In the genomic region with DNA sequence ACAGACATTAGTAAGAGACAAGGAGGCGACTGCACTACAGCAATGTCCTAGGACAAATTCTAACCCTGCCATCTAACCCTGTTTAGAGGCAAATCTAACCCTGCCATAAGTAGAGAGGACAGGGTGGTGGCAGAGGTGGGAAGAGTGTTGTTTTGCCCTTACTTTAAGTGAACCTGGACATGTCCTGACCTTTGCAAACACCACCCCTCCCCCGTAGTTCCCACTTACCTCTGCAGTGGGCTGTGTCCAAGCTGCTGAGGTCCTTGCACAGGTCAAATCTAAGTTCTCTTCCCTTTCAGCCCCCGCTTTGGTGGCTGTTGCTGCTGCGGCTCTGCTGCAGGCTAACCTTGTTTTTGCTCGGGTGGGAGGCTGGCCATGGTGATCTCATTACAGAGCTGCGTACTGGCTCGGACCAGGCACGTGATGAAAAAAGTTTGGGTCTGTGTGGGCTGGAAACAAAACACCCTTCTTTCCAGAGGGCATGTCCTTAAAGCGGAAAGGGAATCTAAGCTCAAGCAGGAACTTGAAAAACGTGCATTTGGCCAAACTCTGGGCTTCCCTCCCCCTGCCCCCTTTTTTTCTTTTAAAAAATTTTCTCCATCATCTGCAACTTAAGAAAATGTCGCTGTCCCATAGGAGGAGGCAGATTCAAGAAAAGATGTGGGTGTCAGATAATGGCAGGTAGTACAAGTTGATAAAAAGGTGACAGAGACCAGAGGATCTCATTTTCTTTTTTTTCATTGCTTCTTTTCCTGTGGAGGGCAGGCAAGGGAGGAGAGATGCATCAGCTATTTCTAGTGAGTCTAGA, we compare ENCODE assay signal across 8 cellular contexts. TPM values are rescaled to one million over a fixed set of nuclear protein-coding genes. Genes with fewer than 3 reads are reported as not detected.
DNase-seq lines count a peak whose midpoint lies in the region; ATAC-seq and TF ChIP-seq lines count a peak whose summit lies in the region.

A gene with protein sequence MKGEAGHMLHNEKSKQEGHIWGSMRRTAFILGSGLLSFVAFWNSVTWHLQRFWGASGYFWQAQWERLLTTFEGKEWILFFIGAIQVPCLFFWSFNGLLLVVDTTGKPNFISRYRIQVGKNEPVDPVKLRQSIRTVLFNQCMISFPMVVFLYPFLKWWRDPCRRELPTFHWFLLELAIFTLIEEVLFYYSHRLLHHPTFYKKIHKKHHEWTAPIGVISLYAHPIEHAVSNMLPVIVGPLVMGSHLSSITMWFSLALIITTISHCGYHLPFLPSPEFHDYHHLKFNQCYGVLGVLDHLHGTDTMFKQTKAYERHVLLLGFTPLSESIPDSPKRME (minus strand): TSS at position 349 of the 808 bp plus-strand sequence. CDS start 12,425 bp downstream, outside the sequence.

- ATAC-seq in HG03135 (IDR thresholded peaks at IDR 0.05; ENCODE audit: unreplicated experiment): no peak

- peak within 1 kb of the TSS; percentile 81 for H3K4me2 ChIP-seq in hepatocyte

- no peaks in the 10 kb centered on the region for H3K27me3 Mint-ChIP-seq in progenitor cell of endocrine pancreas
- no peaks in the 10 kb centered on the region for H3K27me3 Mint-ChIP-seq in activated CD4-positive, alpha-beta memory T cell treated with anti-CD3 and anti-CD28 coated beads, Interleukin-2, amount 10 ng/mL, durations not matched to agents 7 days and 5 days

- peak within 1 kb of the TSS; percentile 32 for H2AFZ ChIP-seq in hepatocyte

- H3K36me3 Mint-ChIP-seq in progenitor cell of endocrine pancreas (ENCODE audit: insufficient read depth): no peaks in the 10 kb centered on the region
- no peaks in the 10 kb centered on the region for H3K36me3 Mint-ChIP-seq in activated CD4-positive, alpha-beta memory T cell treated with anti-CD3 and anti-CD28 coated beads, Interleukin-2, amount 10 ng/mL, durations not matched to agents 7 days and 5 days (ENCODE audit: low read depth)

- peaks cover 7% of the 10 kb centered on the region for H3K79me2 ChIP-seq in hepatocyte

- H3K9me3 ChIP-seq in hepatocyte (ENCODE audit: low read depth): no peaks in the 10 kb centered on the region

- no peaks in the 10 kb centered on the region for H3K9me3 Mint-ChIP-seq in progenitor cell of endocrine pancreas (ENCODE audit: low read depth)
- H3K9me3 Mint-ChIP-seq in activated CD4-positive, alpha-beta memory T cell treated with anti-CD3 and anti-CD28 coated beads, Interleukin-2, amount 10 ng/mL, durations not matched to agents 7 days and 5 days: no peaks in the 10 kb centered on the region

- H3K36me3 ChIP-seq in hepatocyte (replicated peaks; ENCODE audit: insufficient read depth, low read depth): no peaks in the 10 kb centered on the region

- H3K4me1 ChIP-seq in hepatocyte (ENCODE audit: insufficient read depth): peaks cover 11% of the 10 kb centered on the region

- 8% methylated on average over 11 of the region's 11 CpGs for WGBS in hepatocyte (ENCODE audit: low lambda C conversion rate, missing lambda C conversion rate)

- H3K4me1 Mint-ChIP-seq in progenitor cell of endocrine pancreas (ENCODE audit: low read depth): peaks cover 18% of the 10 kb centered on the region
- H3K4me1 Mint-ChIP-seq in activated CD4-positive, alpha-beta memory T cell treated with anti-CD3 and anti-CD28 coated beads, Interleukin-2, amount 10 ng/mL, durations not matched to agents 7 days and 5 days: no peaks in the 10 kb centered on the region

- TF ChIP-seq CTCF in hepatocyte (IDR thresholded peaks at IDR 0.05; ENCODE audit: poor library complexity): no peak
- TF ChIP-seq CTCF in progenitor cell of endocrine pancreas (IDR thresholded peaks at IDR 0.05; ENCODE audit: unreplicated experiment): no peak

- H3K27me3 ChIP-seq in hepatocyte: no peaks in the 10 kb centered on the region

- peak; percentile 37 for DNase-seq in GOT3 (lab: John Stamatoyannopoulos, UW)
- DNase-seq in astrocyte of the hippocampus (ENCODE audit: low read depth, low spot score): peak; percentile 86
- peak; percentile 79 for DNase-seq in hepatocyte (ENCODE audit: low spot score)
- peak; percentile 26 for DNase-seq in progenitor cell of endocrine pancreas (ENCODE audit: low spot score, unreplicated experiment)
- no peak for DNase-seq in COR-L47 (lab: John Stamatoyannopoulos, UW)
- DNase-seq in activated CD4-positive, alpha-beta memory T cell treated with anti-CD3 and anti-CD28 coated beads, Interleukin-2, amount 10 ng/mL, durations not matched to agents 7 days and 5 days: no peak
- no peak for DNase-seq in NCI-H446 (lab: John Stamatoyannopoulos, UW)

- POLR2A ChIA-PET in activated CD4-positive, alpha-beta memory T cell treated with anti-CD3 and anti-CD28 coated beads, Interleukin-2, amount 10 ng/mL, durations not matched to agents 7 days and 5 days (lab: Charles Lee): no interaction called here

- H3K4me3 ChIP-seq in hepatocyte: peak within 1 kb of the TSS; percentile 11

- H3K4me3 Mint-ChIP-seq in progenitor cell of endocrine pancreas (ENCODE audit: low read depth): peak within 1 kb of the TSS; percentile 77
- no peak within 1 kb of the TSS for H3K4me3 Mint-ChIP-seq in activated CD4-positive, alpha-beta memory T cell treated with anti-CD3 and anti-CD28 coated beads, Interleukin-2, amount 10 ng/mL, durations not matched to agents 7 days and 5 days

- H4K20me1 ChIP-seq in hepatocyte (ENCODE audit: insufficient read depth, poor library complexity, severe bottlenecking): no peaks in the 10 kb centered on the region

- peak within 1 kb of the TSS; percentile 66 for H3K27ac ChIP-seq in hepatocyte

- CTCF ChIA-PET in activated CD4-positive, alpha-beta memory T cell treated with anti-CD3 and anti-CD28 coated beads, Interleukin-2, amount 10 ng/mL, durations not matched to agents 7 days and 5 days (lab: Charles Lee): no interaction called here

- no peaks in the 10 kb centered on the region for H3K9me2 ChIP-seq in hepatocyte (replicated peaks; ENCODE audit: insufficient read depth)

- peak within 1 kb of the TSS; percentile 93 for H3K27ac Mint-ChIP-seq in progenitor cell of endocrine pancreas
- H3K27ac Mint-ChIP-seq in activated CD4-positive, alpha-beta memory T cell treated with anti-CD3 and anti-CD28 coated beads, Interleukin-2, amount 10 ng/mL, durations not matched to agents 7 days and 5 days: no peak within 1 kb of the TSS

RNA-seq across cellular contexts. Expression of the gene that starts here (rescaled TPM):
- total RNA-seq in hepatocyte (23.1 and 29.3 TPM in 2 replicates), progenitor cell of endocrine pancreas (14.8 and 15.8 TPM in 2 replicates)
- 27.7 and 28.5 TPM in 2 replicates for polyA plus RNA-seq in hepatocyte
- total RNA-seq in activated CD4-positive, alpha-beta memory T cell treated with anti-CD3 and anti-CD28 coated beads, Interleukin-2, amount 10 ng/mL, durations not matched to agents 7 days and 5 days: not detected

Comparison
In these comparisons a context has a peak if more than half of its experiments do, and no peak if none do; other contexts are left out.
1. RNA of the gene that starts here (total RNA-seq): 23.1 to 29.3 TPM in hepatocyte and 14.8 to 15.8 TPM in progenitor cell of endocrine pancreas; not detected in activated CD4-positive, alpha-beta memory T cell treated with anti-CD3 and anti-CD28 coated beads, Interleukin-2, amount 10 ng/mL, durations not matched to agents 7 days and 5 days; every median in the first group is over 10 times any median in the second.
2. DNase-seq: peak in GOT3 (single experiment), astrocyte of the hippocampus (single experiment), hepatocyte (single experiment) and progenitor cell of endocrine pancreas (single experiment); none in COR-L47 (single experiment), activated CD4-positive, alpha-beta memory T cell treated with anti-CD3 and anti-CD28 coated beads, Interleukin-2, amount 10 ng/mL, durations not matched to agents 7 days and 5 days (single experiment) and NCI-H446 (0 of 2).